In genomic region chr1:111192074-111192473, GRCh38 we compare ENCODE assay signal across 14 cellular contexts. TPM values are rescaled to one million over a fixed set of nuclear protein-coding genes. Genes with fewer than 3 reads are reported as not detected.
DNase-seq lines count a peak whose midpoint lies in the region; ATAC-seq lines count a peak whose summit lies in the region.
"Had no signal": no experiment of that assay in that cellular context is flagged by ENCODE, and none has a peak within 500 bp of the region (broad histone marks: within the 10 kb centered on the region; RNA-seq: fewer than 3 reads in every experiment).

No MANE protein-coding gene starts in this region.

- H3K79me1 ChIP-seq in mesenchymal stem cell (replicated peaks; ENCODE audit: low read length, poor library complexity, severe bottlenecking) = no peaks in the 10 kb centered on the region

- H3K14ac ChIP-seq in mesenchymal stem cell (ENCODE audit: low read length in 2 of 2) = peak overlapping the region in 1 of 2 experiments; percentile 93

- H3K4me3 Mint-ChIP-seq in activated naive CD4-positive, alpha-beta T cell treated with anti-CD3 and anti-CD28 coated beads, Interleukin-2, amount 50 U/mL, for 24 hours = peak overlapping the region; percentile 38
- H3K4me3 Mint-ChIP-seq in activated naive CD8-positive, alpha-beta T cell = peak overlapping the region; percentile 43

- DNase-seq in activated naive CD4-positive, alpha-beta T cell (lab: John Stamatoyannopoulos, UW) = no peak
- DNase-seq in mesenchymal stem cell (no peak), aorta (no peak)
- no peak for DNase-seq in stimulated activated CD4-positive, alpha-beta T cell treated with anti-CD3 and anti-CD28 coated beads, Interleukin-4, amount 100 ng/mL, for 1 hour
- DNase-seq: GF-D8, glutamatergic neuron, NCI-H1436, NCI-H774, psoas muscle had no signal

- no peak overlapping the region for H2BK15ac ChIP-seq in mesenchymal stem cell (ENCODE audit: low read depth, poor library complexity, severe bottlenecking)

- H3K4me2 ChIP-seq in mesenchymal stem cell (ENCODE audit: low read length, poor library complexity, severe bottlenecking) = no peak overlapping the region

- no peaks in the 10 kb centered on the region for H3K27me3 Mint-ChIP-seq in activated naive CD4-positive, alpha-beta T cell treated with anti-CD3 and anti-CD28 coated beads, Interleukin-2, amount 50 U/mL, for 24 hours
- no peaks in the 10 kb centered on the region for H3K27me3 Mint-ChIP-seq in activated naive CD8-positive, alpha-beta T cell

- H3K9me3 ChIP-seq in mesenchymal stem cell (ENCODE audit: control insufficient read depth, low read length) (no peaks in the 10 kb centered on the region), aorta (ENCODE audit: control insufficient read depth, low read length) (no peaks in the 10 kb centered on the region)
- H3K9me3 ChIP-seq: psoas muscle, thoracic aorta had no signal

- no peaks in the 10 kb centered on the region for H3K9me3 Mint-ChIP-seq in activated naive CD4-positive, alpha-beta T cell treated with anti-CD3 and anti-CD28 coated beads, Interleukin-2, amount 50 U/mL, for 24 hours
- no peaks in the 10 kb centered on the region for H3K9me3 Mint-ChIP-seq in activated naive CD8-positive, alpha-beta T cell (ENCODE audit: low read depth)

- H2AK5ac ChIP-seq in mesenchymal stem cell (ENCODE audit: low read length, severe bottlenecking) = no peak overlapping the region

- H3K36me3 Mint-ChIP-seq in activated naive CD4-positive, alpha-beta T cell treated with anti-CD3 and anti-CD28 coated beads, Interleukin-2, amount 50 U/mL, for 24 hours = peaks cover 57% of the 10 kb centered on the region
- H3K36me3 Mint-ChIP-seq in activated naive CD8-positive, alpha-beta T cell = peaks cover 53% of the 10 kb centered on the region

- peak overlapping the region in 1 of 2 experiments; percentile 46 for H3K18ac ChIP-seq in mesenchymal stem cell (ENCODE audit: low read depth in 1 of 2, low read length in 2 of 2)

- H3K4me1 Mint-ChIP-seq in activated naive CD4-positive, alpha-beta T cell treated with anti-CD3 and anti-CD28 coated beads, Interleukin-2, amount 50 U/mL, for 24 hours = peaks cover 100% of the 10 kb centered on the region
- H3K4me1 Mint-ChIP-seq in activated naive CD8-positive, alpha-beta T cell (ENCODE audit: low read depth) = peaks cover 97% of the 10 kb centered on the region

- H3K4me3 ChIP-seq in mesenchymal stem cell (ENCODE audit: insufficient read depth in 1 of 2, low read depth in 1 of 2, low read length in 2 of 2) (peak overlapping the region in 1 of 2 experiments; percentile 42), urinary bladder (ENCODE audit: low read depth, low read length) (no peak overlapping the region), aorta (ENCODE audit: low read length in 2 of 2) (no peak overlapping the region)
- H3K4me3 ChIP-seq: psoas muscle, thoracic aorta had no signal

- WGBS in mesenchymal stem cell = 100% methylated on average over 4 of the region's 5 CpGs
- 95% methylated on average over 5 of the region's 5 CpGs for WGBS in urinary bladder
- WGBS in aorta, 2 donors = 93 to 95% methylated on average over 5 of the region's 5 CpGs

- peak overlapping the region; percentile 99 for H3K27ac Mint-ChIP-seq in activated naive CD4-positive, alpha-beta T cell treated with anti-CD3 and anti-CD28 coated beads, Interleukin-2, amount 50 U/mL, for 24 hours
- peak overlapping the region; percentile 100 for H3K27ac Mint-ChIP-seq in activated naive CD8-positive, alpha-beta T cell

- peak overlapping the region; percentile 88 for H3K9ac ChIP-seq in mesenchymal stem cell (ENCODE audit: low read length)

- no peak overlapping the region for H3K23ac ChIP-seq in mesenchymal stem cell (ENCODE audit: low read length in 2 of 2)

- H2BK12ac ChIP-seq in mesenchymal stem cell (ENCODE audit: low read length in 2 of 2) = peak overlapping the region in 1 of 2 experiments; percentile 57

- no peak overlapping the region for H2AFZ ChIP-seq in mesenchymal stem cell (ENCODE audit: low read depth, low read length)

- H3K27ac ChIP-seq in mesenchymal stem cell (ENCODE audit: low read length, poor library complexity, severe bottlenecking) (peak overlapping the region; percentile 27), urinary bladder (ENCODE audit: low read depth) (peak overlapping the region; percentile 59), aorta (ENCODE audit: low read depth in 1 of 2, low read length in 2 of 2) (no peak overlapping the region)
- H3K27ac ChIP-seq: psoas muscle had no signal

- no peak overlapping the region for H3K4ac ChIP-seq in mesenchymal stem cell (ENCODE audit: low read depth in 1 of 2, low read length in 2 of 2)

- H2BK5ac ChIP-seq in mesenchymal stem cell (ENCODE audit: low read depth, low read length, poor library complexity, severe bottlenecking) = no peak overlapping the region

- peak overlapping the region; percentile 8 for H4K91ac ChIP-seq in mesenchymal stem cell (ENCODE audit: low read length)

- H3K27me3 ChIP-seq in mesenchymal stem cell (ENCODE audit: control insufficient read depth in 1 of 2, insufficient read depth in 1 of 2, low read length in 2 of 2) = peaks cover 0 to 7% of the 10 kb centered on the region in 2 experiments
- H3K27me3 ChIP-seq in aorta (ENCODE audit: control insufficient read depth in 1 of 2, insufficient read depth in 2 of 2, low read length in 1 of 2) = no peaks in the 10 kb centered on the region

- peaks cover 12% of the 10 kb centered on the region for H3K4me1 ChIP-seq in mesenchymal stem cell (ENCODE audit: control insufficient read depth, insufficient read depth, low read depth, low read length)
- H3K4me1 ChIP-seq in urinary bladder (ENCODE audit: insufficient read depth) = peaks cover 3% of the 10 kb centered on the region
- H3K4me1 ChIP-seq in aorta (ENCODE audit: control insufficient read depth in 1 of 2, insufficient read depth in 2 of 2, low read length in 2 of 2) = no peaks in the 10 kb centered on the region
- H3K4me1 ChIP-seq: psoas muscle had no signal

- H4K8ac ChIP-seq in mesenchymal stem cell (ENCODE audit: low read length) = no peak overlapping the region

- intact Hi-C loops in aorta (cut with DNase I) = loop anchor here in 1 of 2 donors (10.0 kb wide), 1 partner anchor 63 kb away; no protein-coding TSS in a partner anchor

- no peak overlapping the region for H2BK120ac ChIP-seq in mesenchymal stem cell (ENCODE audit: low read depth, low read length)

- peaks cover 12 to 35% of the 10 kb centered on the region in 2 experiments for H3K36me3 ChIP-seq in mesenchymal stem cell (ENCODE audit: control insufficient read depth in 1 of 2, insufficient read depth in 2 of 2, low read depth in 1 of 2, low read length in 2 of 2)
- no peaks in the 10 kb centered on the region for H3K36me3 ChIP-seq in urinary bladder (ENCODE audit: insufficient read depth)
- H3K36me3 ChIP-seq in aorta (ENCODE audit: control insufficient read depth in 1 of 2, insufficient read depth in 2 of 2, low read length in 1 of 2) = peaks cover 0 to 4% of the 10 kb centered on the region in 2 donors

- ATAC-seq in HG02852 (IDR thresholded peaks at IDR 0.05; ENCODE audit: unreplicated experiment) = no peak
- ATAC-seq in aorta (ENCODE audit: low FRiP score) = no peak
- ATAC-seq: psoas muscle had no signal

RNA-seq across cellular contexts. Expression of gene DENND2D, which starts 8.4 kb away (rescaled TPM):
- 0.95 TPM for polyA plus RNA-seq in mesenchymal stem cell (2013, experiment 1 of 2)
- 0.85 TPM for polyA plus RNA-seq in mesenchymal stem cell (2013, experiment 2 of 2)
- total RNA-seq in urinary bladder (23.9 TPM), aorta (10 to 100 TPM; 12.3 to 17.7 TPM)
- polyA plus RNA-seq in urinary bladder (14.4 TPM), aorta (10 to 100 TPM in 1 of 2 donors, under 1 TPM in 1; 0.77 to 20.3 TPM)

RNA-seq across cellular contexts. Expression of gene CHI3L2, which starts 35.4 kb away (rescaled TPM):
- polyA plus RNA-seq in mesenchymal stem cell (2013, experiment 1 of 2) = not detected
- polyA plus RNA-seq in mesenchymal stem cell (2013, experiment 2 of 2) = not detected
- total RNA-seq in urinary bladder (0.26 TPM), aorta (10 to 100 TPM in 1 of 2 donors, 1 to 10 TPM in 1; 7.8 to 12.5 TPM)
- polyA plus RNA-seq in urinary bladder (4.9 TPM), aorta (under 1 TPM in 1 of 2 donors, not detected in 1; 0.33 TPM)

RNA-seq across cellular contexts. Expression of gene CEPT1, which starts 52.1 kb away (rescaled TPM):
- polyA plus RNA-seq in mesenchymal stem cell (2013, experiment 1 of 2) = 16.8 TPM
- polyA plus RNA-seq in mesenchymal stem cell (2013, experiment 2 of 2) = 17.3 TPM
- total RNA-seq in urinary bladder (87.7 TPM), aorta (10 to 100 TPM; 24.5 to 41.3 TPM)
- polyA plus RNA-seq in urinary bladder (20.4 TPM), aorta (10 to 100 TPM; 13.2 to 13.6 TPM)

RNA-seq across cellular contexts. Expression of gene DRAM2, which starts 52.2 kb away (rescaled TPM):
- polyA plus RNA-seq in mesenchymal stem cell (2013, experiment 1 of 2) = 46.9 TPM
- polyA plus RNA-seq in mesenchymal stem cell (2013, experiment 2 of 2) = 48.3 TPM
- total RNA-seq in urinary bladder (59.1 TPM), aorta (10 to 100 TPM; 23.6 to 37.6 TPM)
- polyA plus RNA-seq in urinary bladder (47.1 TPM), aorta (10 to 100 TPM; 23.9 to 78.5 TPM)

Comparison
In these comparisons a context has a peak if more than half of its experiments do, and no peak if none do; other contexts are left out.
1. H3K27ac ChIP-seq: peak in mesenchymal stem cell (single experiment) and urinary bladder (single experiment); none in aorta (0 of 2).